Comparison of ENCODE assay signal across 8 cellular contexts in the genomic region with DNA sequence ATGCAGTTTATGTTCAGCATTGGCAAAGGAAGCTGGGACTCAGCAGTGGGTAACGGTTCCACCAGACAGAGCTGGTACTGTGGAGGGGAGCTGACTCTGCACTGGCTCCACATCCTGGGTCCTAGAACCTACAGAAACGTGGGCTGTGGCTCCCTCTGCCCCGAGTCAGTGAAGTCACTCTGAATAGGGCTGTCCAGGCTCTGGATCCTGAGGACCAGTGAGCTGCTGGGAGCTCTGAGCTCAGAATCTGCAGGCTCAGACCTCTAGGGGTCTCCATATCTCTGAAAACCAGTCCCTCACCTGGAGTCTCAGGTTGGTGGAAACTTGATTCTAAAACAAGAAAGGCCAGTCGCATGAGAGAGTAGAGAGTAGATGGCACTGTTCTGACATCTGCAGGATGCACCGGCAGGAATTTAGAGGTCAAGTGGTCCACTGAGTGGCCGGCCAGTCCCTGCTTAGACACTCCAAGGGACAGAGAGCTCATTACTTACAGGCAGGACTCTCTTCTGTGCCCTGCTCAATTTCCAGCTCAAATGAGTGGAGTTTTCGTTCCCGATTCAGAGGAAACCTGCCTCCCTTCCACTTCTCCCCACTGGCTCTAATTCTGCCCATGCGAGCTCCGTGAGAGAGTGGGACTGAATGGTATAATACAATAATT. TPM values are rescaled to one million over a fixed set of nuclear protein-coding genes. Genes with fewer than 3 reads are reported as not detected.
DNase-seq lines count a peak whose midpoint lies in the region; ATAC-seq, FAIRE-seq and TF ChIP-seq lines count a peak whose summit lies in the region.

No MANE protein-coding gene starts in this region.

- peak; percentile 40; the same call in 2 of the 3 replicates for ATAC-seq in RWPE2 (ENCODE audit: low read depth)
- no peak for ATAC-seq in GM18519 (IDR thresholded peaks at IDR 0.05; ENCODE audit: low FRiP score, unreplicated experiment)
- no peak for ATAC-seq in HG02642 (IDR thresholded peaks at IDR 0.05; ENCODE audit: poor library complexity, unreplicated experiment)

- POLR2A ChIA-PET in AG04450 (lab: Yijun Ruan, JAX), result no interaction called here

- H3K9me3 ChIP-seq in AG04450 (ENCODE audit: control insufficient read depth, insufficient read depth, low read length) (no peaks in the 10 kb centered on the region; the same call in 1 of the 2 replicates), RWPE2 (ENCODE audit: severe bottlenecking) (peaks cover 2% of the 10 kb centered on the region)

- CTCF ChIA-PET in AG04450 (lab: Charles Lee), result interaction anchor here (0.6 to 1.8 kb wide), 5 partner anchors 12 to 101 kb away, joined by 3 to 7 read pairs (median 4); no protein-coding TSS in a partner anchor

- H3K4me1 ChIP-seq in RWPE2 (ENCODE audit: insufficient read depth, poor library complexity, severe bottlenecking), result peaks cover 16% of the 10 kb centered on the region

- H3K27me3 ChIP-seq in AG04450 (ENCODE audit: control insufficient read depth, insufficient read depth, low read length), result no peaks in the 10 kb centered on the region
- H3K27me3 ChIP-seq in RWPE2 (ENCODE audit: insufficient read depth, poor library complexity, severe bottlenecking), result no peaks in the 10 kb centered on the region

- no peak for FAIRE-seq in GM19239 (lab: Jason Lieb, UNC)

- no peaks in the 10 kb centered on the region for H3K36me3 ChIP-seq in RWPE2 (ENCODE audit: low read depth)

- no peak overlapping the region for H3K4me3 ChIP-seq in AG04450 (ENCODE audit: low read depth, low read length)
- no peak overlapping the region for H3K4me3 ChIP-seq in RWPE2 (ENCODE audit: severe bottlenecking)

- H3K27ac ChIP-seq in AG04450 (ENCODE audit: low read depth, low read length) (no peak overlapping the region), RWPE2 (ENCODE audit: poor library complexity, severe bottlenecking) (no peak overlapping the region)

- TF ChIP-seq CTCF in AG04450 (IDR thresholded peaks at IDR 0.05; ENCODE audit: low read depth, low read length) (peak; percentile 18), RWPE2 (IDR thresholded peaks at IDR 0.05; ENCODE audit: poor library complexity, severe bottlenecking) (peak; percentile 45)

- no peak for DNase-seq in AG04450 (ENCODE audit: low read depth, low spot score)
- peak; percentile 36 for DNase-seq in GM19239 (ENCODE audit: insufficient read length, low spot score)
- no peak for DNase-seq in RWPE2 (ENCODE audit: low spot score)
- peak; percentile 79 for DNase-seq in iPS DF 4.7 (ENCODE audit: extremely low read depth, low spot score)
- DNase-seq in ecto neural progenitor cell (ENCODE audit: low spot score), result no peak
- DNase-seq in T-helper 1 cell, result no peak

RNA-seq across cellular contexts. Expression of a gene that starts 18.6 kb away (rescaled TPM):
- polyA plus RNA-seq in AG04450 (2011; rRNA removed), result 0.01 TPM in 1 of 2 replicates, not detected in the other
- not detected in 2 replicates for polyA minus RNA-seq in AG04450 (2011; rRNA and poly(A)+ RNA removed)

RNA-seq across cellular contexts. Expression of a gene that starts 31.9 kb away (rescaled TPM):
- polyA plus RNA-seq in AG04450 (2011; rRNA removed), result 148 and 227 TPM in 2 replicates
- 56.0 and 83.0 TPM in 2 replicates for polyA minus RNA-seq in AG04450 (2011; rRNA and poly(A)+ RNA removed)

Comparison
In these comparisons a context has a peak if more than half of its experiments do, and no peak if none do; other contexts are left out.
1. DNase-seq: peak in GM19239 (single experiment) and iPS DF 4.7 (single experiment); none in AG04450 (single experiment), RWPE2 (single experiment), ecto neural progenitor cell (single experiment) and T-helper 1 cell (0 of 5).